Comparison of ENCODE assay signal across 16 cellular contexts in the genomic region with DNA sequence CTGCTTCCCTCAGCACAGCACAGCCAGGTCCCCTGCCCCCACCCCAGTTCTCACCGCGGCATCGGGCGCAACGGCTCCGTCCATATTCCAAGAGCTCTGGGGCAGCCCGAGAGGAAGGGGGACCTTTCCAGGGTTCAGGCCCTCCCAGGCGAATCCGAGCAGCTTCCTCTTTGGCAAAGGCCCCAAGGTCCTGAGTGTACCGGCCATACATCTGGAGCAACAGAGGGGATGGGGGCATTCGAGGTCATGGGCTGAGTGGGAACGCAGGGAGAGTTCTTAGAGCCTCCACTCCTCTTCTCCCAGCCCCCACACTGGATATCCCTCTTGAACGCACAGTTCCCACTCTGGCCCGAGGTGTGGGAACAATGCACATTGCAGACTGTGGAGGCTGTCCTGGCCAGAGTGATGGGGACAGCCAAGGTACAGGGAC.
A peak's percentile ranks its signal among the peaks of the same experiment; 100 is the strongest.
DNase-seq lines count a peak whose midpoint lies in the region; ATAC-seq lines count a peak whose summit lies in the region.
"Had no signal": no experiment of that assay in that cellular context is flagged by ENCODE, and none has a peak within 500 bp of the region (broad histone marks: within the 10 kb centered on the region; RNA-seq: fewer than 3 reads in every experiment).

No MANE protein-coding gene starts in this region.

- H3K4me3 Mint-ChIP-seq in stimulated activated effector memory CD8-positive, alpha-beta T cell treated with anti-CD3 and anti-CD28 coated beads, Interleukin-12 subunit alpha, Interleukin-12 subunit beta, amount 100 ng/mL, for 72 hours = peak overlapping the region; percentile 91
- H3K4me3 Mint-ChIP-seq in activated T-cell treated with anti-CD3 and anti-CD28 coated beads, Interleukin-2, amount 50 U/mL, for 24 hours = no peak overlapping the region

- H3K4me1 Mint-ChIP-seq in stimulated activated effector memory CD8-positive, alpha-beta T cell treated with anti-CD3 and anti-CD28 coated beads, Interleukin-12 subunit alpha, Interleukin-12 subunit beta, amount 100 ng/mL, for 72 hours = peaks cover 22% of the 10 kb centered on the region
- H3K4me1 Mint-ChIP-seq in activated T-cell treated with anti-CD3 and anti-CD28 coated beads, Interleukin-2, amount 50 U/mL, for 24 hours (ENCODE audit: low read depth) = peaks cover 10% of the 10 kb centered on the region

- H3K27ac ChIP-seq in angular gyrus (ENCODE audit: low read depth, low read length) (peak overlapping the region; percentile 64), layer of hippocampus (ENCODE audit: low read depth, low read length) (peak overlapping the region; percentile 85)
- H3K27ac ChIP-seq: 22Rv1 had no signal

- H3K9me3 Mint-ChIP-seq in stimulated activated effector memory CD8-positive, alpha-beta T cell treated with anti-CD3 and anti-CD28 coated beads, Interleukin-12 subunit alpha, Interleukin-12 subunit beta, amount 100 ng/mL, for 72 hours = no peaks in the 10 kb centered on the region
- H3K9me3 Mint-ChIP-seq in activated T-cell treated with anti-CD3 and anti-CD28 coated beads, Interleukin-2, amount 50 U/mL, for 24 hours = no peaks in the 10 kb centered on the region

- no peaks in the 10 kb centered on the region for H3K27me3 Mint-ChIP-seq in activated T-cell treated with anti-CD3 and anti-CD28 coated beads, Interleukin-2, amount 50 U/mL, for 24 hours
- H3K27me3 Mint-ChIP-seq: CD4-positive, alpha-beta memory T cell had no signal

- H3K27me3 ChIP-seq in layer of hippocampus (ENCODE audit: control insufficient read depth, insufficient read depth, low read length) = no peaks in the 10 kb centered on the region
- H3K27me3 ChIP-seq: BE2C had no signal

- peaks cover 18% of the 10 kb centered on the region for H3K36me3 Mint-ChIP-seq in stimulated activated effector memory CD8-positive, alpha-beta T cell treated with anti-CD3 and anti-CD28 coated beads, Interleukin-12 subunit alpha, Interleukin-12 subunit beta, amount 100 ng/mL, for 72 hours
- H3K36me3 Mint-ChIP-seq in activated T-cell treated with anti-CD3 and anti-CD28 coated beads, Interleukin-2, amount 50 U/mL, for 24 hours (ENCODE audit: low read depth) = peaks cover 24% of the 10 kb centered on the region

- DNase-seq in NCI-H82 (lab: John Stamatoyannopoulos, UW) (peak; percentile 55), NCI-H82 treated with DMSO at 0.1 percent for 48 hours (lab: John Stamatoyannopoulos, UW; ENCODE audit: unreplicated experiment) (no peak)
- no peak for DNase-seq in stimulated activated effector memory CD8-positive, alpha-beta T cell treated with anti-CD3 and anti-CD28 coated beads, Interleukin-12 subunit alpha, Interleukin-12 subunit beta, amount 100 ng/mL, for 72 hours (ENCODE audit: low spot score in 2 of 2)
- DNase-seq in stimulated activated naive CD4-positive, alpha-beta T cell treated with Interleukin-2 at 50 U/mL for 16 hours (lab: John Stamatoyannopoulos, UW) = no peak
- DNase-seq in activated T-cell treated with anti-CD3 and anti-CD28 coated beads, Interleukin-2, amount 50 U/mL, for 24 hours = no peak
- DNase-seq: BE2C; CD4-positive, alpha-beta memory T cell; DMS79; NCI-H187 treated with DMSO at 0.1 percent for 48 hours; NCI-H345; NCI-H526; OCI-M1 had no signal

- H3K27ac Mint-ChIP-seq in stimulated activated effector memory CD8-positive, alpha-beta T cell treated with anti-CD3 and anti-CD28 coated beads, Interleukin-12 subunit alpha, Interleukin-12 subunit beta, amount 100 ng/mL, for 72 hours = no peak overlapping the region
- H3K27ac Mint-ChIP-seq in activated T-cell treated with anti-CD3 and anti-CD28 coated beads, Interleukin-2, amount 50 U/mL, for 24 hours = no peak overlapping the region

- ATAC-seq in stimulated activated effector memory CD8-positive, alpha-beta T cell treated with anti-CD3 and anti-CD28 coated beads, Interleukin-12 subunit alpha, Interleukin-12 subunit beta, amount 100 ng/mL, for 72 hours = no peak
- no peak for ATAC-seq in GM19023 (IDR thresholded peaks at IDR 0.05; ENCODE audit: unreplicated experiment)
